In genomic region chr6:131281471-131282270, GRCh38 we compare ENCODE assay signal across 8 cellular contexts.
DNase-seq lines count a peak whose midpoint lies in the region; ATAC-seq and TF ChIP-seq lines count a peak whose summit lies in the region.

No MANE protein-coding gene starts in this region.

- peak; percentile 69 for DNase-seq in H9
- DNase-seq in activated CD4-positive, CD25-positive, alpha-beta regulatory T cell treated with anti-CD3 and anti-CD28 coated beads, Interleukin-2, amount 50 U/mL, for 72 hours: peak; percentile 53
- DNase-seq in choroid plexus epithelial cell (ENCODE audit: low read depth): peak; percentile 77
- DNase-seq in naive thymus-derived CD8-positive, alpha-beta T cell: peak; percentile 36 to 91 (median 73)
- DNase-seq in SHP77 treated with DMSO at 0.1 percent for 48 hours (lab: John Stamatoyannopoulos, UW): no peak

- peaks cover 6 to 11% (median 8%) of the 10 kb centered on the region in 3 experiments; a peak in 5 of 7 replicates for H3K36me3 Mint-ChIP-seq in H9 (ENCODE audit: insufficient read depth in 1 of 3, low read depth in 3 of 3)
- peaks cover 10 to 43% (median 15%) of the 10 kb centered on the region in 3 donors for H3K36me3 Mint-ChIP-seq in naive thymus-derived CD8-positive, alpha-beta T cell

- no peak for TF ChIP-seq CTCF in H9 (conservative IDR thresholded peaks at IDR 0.05)
- peak; percentile 5 for TF ChIP-seq CTCF in choroid plexus epithelial cell (conservative IDR thresholded peaks at IDR 0.05; ENCODE audit: low read depth, low read length)

- peak overlapping the region; percentile 60 for H3K14ac ChIP-seq in H9 (ENCODE audit: insufficient read depth, low read length)

- no peaks in the 10 kb centered on the region; a peak in 1 of 5 replicates for H3K9me3 Mint-ChIP-seq in H9
- H3K9me3 Mint-ChIP-seq in naive thymus-derived CD8-positive, alpha-beta T cell: peaks cover 0 to 12% (median 7%) of the 10 kb centered on the region in 9 donors

- no peak overlapping the region for H3T11ph ChIP-seq in H9 (ENCODE audit: low read length)

- H2BK20ac ChIP-seq in H9 (ENCODE audit: low read depth, low read length, poor library complexity, severe bottlenecking): no peak overlapping the region

- no CpG with 5 or more reads among the region's 16 CpGs for WGBS in H9 (ENCODE audit: extremely low coverage, insufficient read length, low lambda C conversion rate)

- H3K23ac ChIP-seq in H9 (ENCODE audit: insufficient read length, low read depth, low read length): no peak overlapping the region

- H3K4me3 ChIP-seq in choroid plexus epithelial cell (ENCODE audit: low read depth, low read length) (no peak overlapping the region), subcutaneous abdominal adipose tissue (ENCODE audit: low read depth in 1 of 5, low read length in 5 of 5) (peak overlapping the region; percentile 25 to 65 (median 45))

- H3K9ac ChIP-seq in H9 (ENCODE audit: extremely low read depth, insufficient read length, low read length) (no peak overlapping the region), subcutaneous abdominal adipose tissue (ENCODE audit: low read length in 5 of 5) (peak overlapping the region in 2 of 5 donors; percentile 17 to 22)

- H2BK120ac ChIP-seq in H9 (ENCODE audit: low read depth, low read length, poor library complexity, severe bottlenecking): no peak overlapping the region

- no peak overlapping the region for H4K8ac ChIP-seq in H9 (replicated peaks; ENCODE audit: insufficient read length, low read depth, low read length)

- no peak overlapping the region for H2BK15ac ChIP-seq in H9 (ENCODE audit: low read depth, low read length)

- peak; percentile 97 for ATAC-seq in naive thymus-derived CD8-positive, alpha-beta T cell
- no peak for ATAC-seq in HG03159 (IDR thresholded peaks at IDR 0.05; ENCODE audit: unreplicated experiment)
- ATAC-seq in GM19328 (IDR thresholded peaks at IDR 0.05; ENCODE audit: unreplicated experiment): no peak

- peaks cover 20 to 31% of the 10 kb centered on the region in 2 experiments for H3K4me1 Mint-ChIP-seq in H9
- H3K4me1 Mint-ChIP-seq in naive thymus-derived CD8-positive, alpha-beta T cell: peaks cover 22 to 69% (median 52%) of the 10 kb centered on the region in 4 donors

- H2BK12ac ChIP-seq in H9 (ENCODE audit: insufficient read length, low read depth, low read length): no peak overlapping the region

- no peaks in the 10 kb centered on the region for H3K27me3 Mint-ChIP-seq in H9 (ENCODE audit: low read depth)
- no peaks in the 10 kb centered on the region for H3K27me3 Mint-ChIP-seq in naive thymus-derived CD8-positive, alpha-beta T cell

- POLR2A ChIA-PET in naive thymus-derived CD8-positive, alpha-beta T cell (lab: Charles Lee): interaction anchor here (0.6 to 6.2 kb wide), 19 partner anchors 11 to 252 kb away, joined by 3 to 53 read pairs (median 5); no protein-coding TSS in a partner anchor

- no peak overlapping the region for H4K91ac ChIP-seq in H9 (ENCODE audit: insufficient read length, low read depth, low read length)

- no peaks in the 10 kb centered on the region; the same call in 1 of the 2 replicates for H3K79me2 ChIP-seq in H9 (ENCODE audit: insufficient read depth, low read length)

- H3K4me2 ChIP-seq in H9 (ENCODE audit: insufficient read depth, insufficient read length, low read length): no peak overlapping the region

- no peak overlapping the region for H3K4ac ChIP-seq in H9 (ENCODE audit: low read depth, low read length)

- peak overlapping the region; percentile 81 to 99 (median 98) for H3K27ac Mint-ChIP-seq in H9
- peak overlapping the region; percentile 97 to 100 (median 98) for H3K27ac Mint-ChIP-seq in naive thymus-derived CD8-positive, alpha-beta T cell

- peak overlapping the region; percentile 44 for H2BK5ac ChIP-seq in H9 (ENCODE audit: insufficient read length, low read length)

- H3K4me3 Mint-ChIP-seq in H9: peak overlapping the region; percentile 3 to 59; a peak in 3 of 5 replicates
- H3K4me3 Mint-ChIP-seq in naive thymus-derived CD8-positive, alpha-beta T cell: peak overlapping the region; percentile 73 to 90 (median 82)

- H3K23me2 ChIP-seq in H9 (ENCODE audit: insufficient read length, low read depth, low read length, poor library complexity, severe bottlenecking): no peaks in the 10 kb centered on the region

- peak overlapping the region; percentile 71 for H3K27ac ChIP-seq in H9 (ENCODE audit: insufficient read length, low read depth, low read length)
- H3K27ac ChIP-seq in subcutaneous abdominal adipose tissue (ENCODE audit: low read depth, low read length): peak overlapping the region; percentile 42

- H3K79me1 ChIP-seq in H9 (ENCODE audit: insufficient read depth, low read depth, low read length, poor library complexity, severe bottlenecking): no peaks in the 10 kb centered on the region

- peak overlapping the region; percentile 51 for H3K18ac ChIP-seq in H9 (ENCODE audit: insufficient read length, low read depth, low read length)

- H3K9me3 ChIP-seq in H9 (ENCODE audit: control insufficient read depth, low read depth, low read length) (no peaks in the 10 kb centered on the region), subcutaneous abdominal adipose tissue (ENCODE audit: control insufficient read depth in 5 of 5, low read length in 5 of 5) (no peaks in the 10 kb centered on the region)

- H4K5ac ChIP-seq in H9 (ENCODE audit: insufficient read length, low read depth, low read length): no peak overlapping the region

- H3K56ac ChIP-seq in H9 (ENCODE audit: insufficient read length, low read depth, low read length): no peak overlapping the region

- H3K36me3 ChIP-seq in subcutaneous abdominal adipose tissue (ENCODE audit: control insufficient read depth in 5 of 5, insufficient read depth in 5 of 5, low read length in 5 of 5): peaks cover 0 to 8% (median 0%) of the 10 kb centered on the region in 5 donors

- H3K27me3 ChIP-seq in H9 (ENCODE audit: insufficient read depth, low read length) (no peaks in the 10 kb centered on the region), subcutaneous abdominal adipose tissue (ENCODE audit: control insufficient read depth in 5 of 5, insufficient read depth in 4 of 5, low read length in 5 of 5) (no peaks in the 10 kb centered on the region)

- H2AFZ ChIP-seq in H9 (ENCODE audit: low read length): no peak overlapping the region

- H2AK5ac ChIP-seq in H9 (ENCODE audit: insufficient read length, low read length): no peak overlapping the region

- no peaks in the 10 kb centered on the region for H4K20me1 ChIP-seq in H9 (ENCODE audit: control insufficient read depth, insufficient read depth, insufficient read length)

- H3K4me1 ChIP-seq in H9 (ENCODE audit: insufficient read depth, low read length) (peaks cover 8% of the 10 kb centered on the region; the same call in 1 of the 2 replicates), subcutaneous abdominal adipose tissue (ENCODE audit: control insufficient read depth in 5 of 5, insufficient read depth in 5 of 5, low read length in 5 of 5) (peaks cover 0 to 17% (median 12%) of the 10 kb centered on the region in 5 donors)

Comparison
In these comparisons a context has a peak if more than half of its experiments do, and no peak if none do; other contexts are left out.
1. ATAC-seq: peak in naive thymus-derived CD8-positive, alpha-beta T cell (2 of 2); none in HG03159 (single experiment) and GM19328 (single experiment).